Comparison of ENCODE assay signal across 26 cellular contexts in genomic region chr11:97617031-97617430, GRCh38.
"Had no signal": no experiment of that assay in that cellular context is flagged by ENCODE, and none has a peak within 500 bp of the region (broad histone marks: within the 10 kb centered on the region; RNA-seq: fewer than 3 reads in every experiment).

No MANE protein-coding gene starts in this region.

- ATAC-seq: esophagus mucosa; gastrocnemius medialis; heart right ventricle; left cardiac atrium; left lung; left ventricle myocardium superior; lower lobe of right lung; naive thymus-derived CD4-positive, alpha-beta T cell; natural killer cell had no signal

- DNase-seq: dermis blood vessel endothelial cell; dorsolateral prefrontal cortex; effector CD4-positive, alpha-beta T cell; effector memory CD4-positive, alpha-beta T cell; erythroblast; esophagus squamous epithelium; foreskin fibroblast; foreskin melanocyte; gastrocnemius medialis; glutamatergic neuron; head of caudate nucleus; heart right ventricle; hippocampal formation; left cardiac atrium; left lung; left ventricle myocardium superior; lower lobe of right lung; mesenchymal stem cell; midbrain; naive thymus-derived CD4-positive, alpha-beta T cell; natural killer cell had no signal

- FAIRE-seq: islet of Langerhans, keratinocyte had no signal

- H3K4me1 ChIP-seq: esophagus squamous epithelium, gastrocnemius medialis, heart right ventricle, left lung, lower lobe of right lung had no signal

- H3K4me3 ChIP-seq: coronary artery, dorsolateral prefrontal cortex, esophagus squamous epithelium, gastrocnemius medialis, heart right ventricle, left lung, lower lobe of right lung had no signal

- H3K36me3 ChIP-seq: esophagus squamous epithelium, gastrocnemius medialis, heart right ventricle, left lung, lower lobe of right lung had no signal

- H3K27me3 ChIP-seq: dorsolateral prefrontal cortex, esophagus squamous epithelium, gastrocnemius medialis, heart right ventricle, left lung had no signal

- H3K27ac ChIP-seq: coronary artery, dorsolateral prefrontal cortex, epithelial cell of prostate, esophagus squamous epithelium, gastrocnemius medialis, heart right ventricle, left lung, lower lobe of right lung had no signal
